Comparison of ENCODE assay signal across 7 cellular contexts in genomic region chr20:47353697-47354387, GRCh38. TPM values are rescaled to one million over a fixed set of nuclear protein-coding genes. Genes with fewer than 3 reads are reported as not detected.
DNase-seq lines count a peak whose midpoint lies in the region; ATAC-seq and TF ChIP-seq lines count a peak whose summit lies in the region.

No MANE protein-coding gene starts in this region.

- TF ChIP-seq CTCF in HFF-Myc (IDR thresholded peaks at IDR 0.05; ENCODE audit: low read depth, low read length, missing control alignments) (no peak), esophagus squamous epithelium (IDR thresholded peaks at IDR 0.05) (no peak), mesothelial cell of epicardium (IDR thresholded peaks at IDR 0.05; ENCODE audit: unreplicated experiment) (no peak)

- intact Hi-C loops in esophagus squamous epithelium (cut with DNase I): no loop called here

- ATAC-seq in SK-N-SH treated with all-trans-retinoic acid at 6 μM for 48 hours (no peak), HG03280 (IDR thresholded peaks at IDR 0.05; ENCODE audit: unreplicated experiment) (no peak)

- H3K27me3 Mint-ChIP-seq in mesothelial cell of epicardium (ENCODE audit: low read depth): no peaks in the 10 kb centered on the region

- no peaks in the 10 kb centered on the region for H3K27me3 ChIP-seq in esophagus squamous epithelium

- no peak for TF ChIP-seq POLR2A in esophagus squamous epithelium (IDR thresholded peaks at IDR 0.05)

- DNase-seq in HFF-Myc (ENCODE audit: extremely low read depth, low read depth) (no peak), esophagus squamous epithelium (lab: John Stamatoyannopoulos, UW) (no peak), skeletal muscle cell (ENCODE audit: low read depth) (no peak), NCI-H1092 treated with DMSO at 0.1 percent for 48 hours (lab: John Stamatoyannopoulos, UW) (no peak), mesothelial cell of epicardium (ENCODE audit: low spot score in 2 of 2, unreplicated experiment in 2 of 2) (no peak)

- peaks cover 80 to 100% (median 80%) of the 10 kb centered on the region in 3 donors for H3K4me1 ChIP-seq in esophagus squamous epithelium

- H3K4me1 Mint-ChIP-seq in mesothelial cell of epicardium: peaks cover 44% of the 10 kb centered on the region

- WGBS in esophagus squamous epithelium, 2 donors: 48 to 56% methylated on average over 6 of the region's 6 CpGs

- no peaks in the 10 kb centered on the region for H3K9me3 ChIP-seq in esophagus squamous epithelium

- H3K27ac ChIP-seq in esophagus squamous epithelium: peak overlapping the region; percentile 97 to 100 (median 100)

- H3K4me3 Mint-ChIP-seq in mesothelial cell of epicardium: no peak overlapping the region

- no peaks in the 10 kb centered on the region for H3K36me3 ChIP-seq in esophagus squamous epithelium

- peak overlapping the region; percentile 53 for H3K4me3 ChIP-seq in HFF-Myc (replicated peaks; ENCODE audit: low read depth, low read length)
- H3K4me3 ChIP-seq in esophagus squamous epithelium: peak overlapping the region in 2 of 4 donors; percentile 27 to 49
- H3K4me3 ChIP-seq in skeletal muscle cell (ENCODE audit: low read depth, low read length): peak overlapping the region; percentile 54

- H3K36me3 Mint-ChIP-seq in mesothelial cell of epicardium: no peaks in the 10 kb centered on the region

- H3K9me3 Mint-ChIP-seq in mesothelial cell of epicardium: no peaks in the 10 kb centered on the region

- no peak overlapping the region for H3K27ac Mint-ChIP-seq in mesothelial cell of epicardium

TF ChIP-seq in SK-N-SH treated with all-trans-retinoic acid at 6 μM for 48 hours, 23 proteins besides CTCF, POLR2A, EP300 and RAD21:
- TF ChIP-seq ZNF565 (CRISPR knock-in tag; conservative IDR thresholded peaks at IDR 0.05; ENCODE audit: low read depth) (no peak), CSDC2 (CRISPR knock-in tag; IDR thresholded peaks at IDR 0.05) (0 out of 2 replicates have a peak, but pooled peaks have one; percentile 29)

RNA-seq across cellular contexts. Expression of gene ZMYND8, which starts 2.7 kb away (rescaled TPM):
- total RNA-seq in esophagus squamous epithelium: 10 to 100 TPM; 21.5 to 26.3 (median 24.3) TPM
- 119 to 120 TPM (median 119 TPM) in 3 replicates for total RNA-seq in mesothelial cell of epicardium
